17 cellular contexts compared by ENCODE assay signal in genomic region chr7:55016746-55017090, GRCh38. TPM values are rescaled to one million over a fixed set of nuclear protein-coding genes. Genes with fewer than 3 reads are reported as not detected.
DNase-seq lines count a peak whose midpoint lies in the region; ATAC-seq and TF ChIP-seq lines count a peak whose summit lies in the region.
"Had no signal": no experiment of that assay in that cellular context is flagged by ENCODE, and none has a peak within 500 bp of the region (broad histone marks: within the 10 kb centered on the region; RNA-seq: fewer than 3 reads in every experiment).

No MANE protein-coding gene starts in this region.

- no TSS peak for BruUV-seq in IMR-90 (replicated peaks; lab: Mats Ljungman, UMichigan)
- BruUV-seq in A673 (replicated peaks; lab: Mats Ljungman, UMichigan), result no TSS peak

- peaks cover 4 to 23% of the 10 kb centered on the region in 2 experiments; a peak in 3 of 4 replicates for H3K79me1 ChIP-seq in IMR-90 (ENCODE audit: low read depth in 1 of 2, low read length in 2 of 2)

- peaks cover 18% of the 10 kb centered on the region for H4K20me1 ChIP-seq in IMR-90 (ENCODE audit: insufficient read depth, low read length)

- H3K4me1 Mint-ChIP-seq in neural crest cell, result no peaks in the 10 kb centered on the region

- H3K4me2 ChIP-seq in IMR-90 (ENCODE audit: low read depth, low read length), result no peak overlapping the region
- H3K4me2 ChIP-seq: A549 had no signal

- peaks cover 8% of the 10 kb centered on the region for H3K9me1 ChIP-seq in IMR-90 (ENCODE audit: insufficient read depth, low read length)

- TF ChIP-seq POLR2A in IMR-90 (IDR thresholded peaks at IDR 0.05; ENCODE audit: low read depth, low read length) (no peak), esophagus muscularis mucosa (IDR thresholded peaks at IDR 0.05; ENCODE audit: low read depth) (no peak)

- 0 out of 2 replicates have a peak overlapping the region, but pooled peaks have one; percentile 14 for H2AK5ac ChIP-seq in IMR-90 (ENCODE audit: low read depth, low read length)

- TF ChIP-seq EP300 in esophagus muscularis mucosa (IDR thresholded peaks at IDR 0.05), result no peak

- no peak overlapping the region for H3K27ac ChIP-seq in IMR-90 (ENCODE audit: insufficient read depth, low read length)
- no peak overlapping the region for H3K27ac ChIP-seq in esophagus muscularis mucosa (replicated peaks in 1 of 4)
- peak overlapping the region; percentile 93 to 95 for H3K27ac ChIP-seq in thoracic aorta
- H3K27ac ChIP-seq in A673 (ENCODE audit: low read depth, low read length, poor library complexity, severe bottlenecking), result no peak overlapping the region
- H3K27ac ChIP-seq: GM23248 had no signal

- no peak overlapping the region for H3K27ac Mint-ChIP-seq in neural crest cell (ENCODE audit: unreplicated experiment)
- H3K27ac Mint-ChIP-seq: CD4-positive, alpha-beta memory T cell; H9 had no signal

- peaks cover 8% of the 10 kb centered on the region for H3K4me1 ChIP-seq in IMR-90 (ENCODE audit: control insufficient read depth, insufficient read depth, low read length)
- H3K4me1 ChIP-seq in esophagus muscularis mucosa, result peaks cover 18 to 26% (median 25%) of the 10 kb centered on the region in 4 donors
- H3K4me1 ChIP-seq in thoracic aorta (ENCODE audit: control insufficient read depth in 1 of 2, low read depth in 2 of 2), result peaks cover 10 to 42% of the 10 kb centered on the region in 2 donors
- H3K4me1 ChIP-seq in A673 (ENCODE audit: insufficient read depth, low read length, poor library complexity, severe bottlenecking), result peaks cover 5% of the 10 kb centered on the region

- no peak overlapping the region for H4K91ac ChIP-seq in IMR-90 (ENCODE audit: insufficient read depth, low read depth, low read length)

- DNase-seq in IMR-90 (no peak), esophagus muscularis mucosa (ENCODE audit: extremely low spot score) (peak; percentile 91), neural crest cell (ENCODE audit: low read depth, low spot score) (no peak), thoracic aorta (ENCODE audit: low spot score) (no peak), A673 (ENCODE audit: low spot score) (no peak), NCI-H526 (lab: John Stamatoyannopoulos, UW) (no peak)
- DNase-seq: 8988T; C1 segment of cervical spinal cord; Calu3; CD4-positive, alpha-beta memory T cell; COR-L47; DND-41; GM23248; H9 had no signal

- CTCF ChIA-PET in IMR-90 (lab: Yijun Ruan, JAX) (interaction anchor here (2.8 kb wide), 1 partner anchor 238 kb away, joined by 14 read pairs; no protein-coding TSS in a partner anchor), A673 (lab: Charles Lee) (no interaction called here)

- in situ Hi-C loops in IMR-90 (cut with MboI; ENCODE audit: low sequenced_read_pairs), result loop anchor here (10.0 kb wide), 1 partner anchor 232 kb away; no protein-coding TSS in a partner anchor

- H3K4me3 ChIP-seq in IMR-90 (ENCODE audit: insufficient read depth, low read depth, low read length), result no peak overlapping the region
- no peak overlapping the region for H3K4me3 ChIP-seq in esophagus muscularis mucosa
- no peak overlapping the region for H3K4me3 ChIP-seq in thoracic aorta
- H3K4me3 ChIP-seq in A673 (ENCODE audit: low read depth, low read length, poor library complexity, severe bottlenecking), result no peak overlapping the region
- H3K4me3 ChIP-seq: A549, GM23248 had no signal

- H3K36me3 ChIP-seq in IMR-90 (ENCODE audit: control insufficient read depth, insufficient read depth, low read length), result peaks cover 1% of the 10 kb centered on the region
- H3K36me3 ChIP-seq in esophagus muscularis mucosa, result no peaks in the 10 kb centered on the region
- H3K36me3 ChIP-seq in thoracic aorta, result no peaks in the 10 kb centered on the region
- H3K36me3 ChIP-seq in A673 (ENCODE audit: insufficient read depth, low read length, poor library complexity, severe bottlenecking), result no peaks in the 10 kb centered on the region

- H3K36me3 Mint-ChIP-seq in neural crest cell (ENCODE audit: low read depth), result no peaks in the 10 kb centered on the region
- H3K36me3 Mint-ChIP-seq: CD4-positive, alpha-beta memory T cell had no signal

- WGBS in IMR-90 (ENCODE audit: extremely low coverage in 2 of 2, insufficient read length in 1 of 2), 2 experiments, result 100% methylated on average over 2 of the region's 3 CpGs; no CpG with 5 or more reads in 1 of the 2 experiments
- 83% methylated on average over 3 of the region's 3 CpGs for WGBS in esophagus muscularis mucosa

- H3K9me3 ChIP-seq in IMR-90 (ENCODE audit: control insufficient read depth, insufficient read depth, low read length) (0 out of 2 replicates have a peak, but pooled peaks cover 2% of the 10 kb centered on the region), esophagus muscularis mucosa (no peaks in the 10 kb centered on the region), thoracic aorta (no peaks in the 10 kb centered on the region), A673 (ENCODE audit: low read depth, low read length, poor library complexity, severe bottlenecking) (no peaks in the 10 kb centered on the region)
- H3K9me3 ChIP-seq: A549 had no signal

- dilution Hi-C loops in IMR-90 (cut with HindIII; ENCODE audit: low sequenced_read_pairs, unreplicated experiment), result no loop called here

- no peak overlapping the region for H2BK20ac ChIP-seq in IMR-90 (ENCODE audit: low read depth, low read length)

- H3K9ac ChIP-seq in IMR-90 (ENCODE audit: low read depth, low read length), result no peak overlapping the region
- H3K9ac ChIP-seq: GM23248 had no signal

- no peak overlapping the region for H3K56ac ChIP-seq in IMR-90 (ENCODE audit: extremely low read depth, insufficient read depth, low read length)

- no peak overlapping the region for H2BK15ac ChIP-seq in IMR-90 (ENCODE audit: low read depth, low read length)

- H4K8ac ChIP-seq in IMR-90 (ENCODE audit: low read depth in 2 of 2, low read length in 2 of 2), result 0 out of 4 replicates have a peak overlapping the region, but pooled peaks of 1 of the 2 experiments have one; percentile 36

- H3K27me3 ChIP-seq in IMR-90 (ENCODE audit: control insufficient read depth, insufficient read depth, low read length), result no peaks in the 10 kb centered on the region
- peaks cover 0 to 11% (median 0%) of the 10 kb centered on the region in 4 donors for H3K27me3 ChIP-seq in esophagus muscularis mucosa
- H3K27me3 ChIP-seq in thoracic aorta (replicated peaks; ENCODE audit: insufficient read depth), result no peaks in the 10 kb centered on the region
- peaks cover 90% of the 10 kb centered on the region for H3K27me3 ChIP-seq in A673 (replicated peaks; ENCODE audit: insufficient read depth, low read depth, low read length, poor library complexity)

- H3K4ac ChIP-seq in IMR-90 (ENCODE audit: low read depth, low read length), result 0 out of 2 replicates have a peak overlapping the region, but pooled peaks have one; percentile 7

- intact Hi-C loops in IMR-90 (cut with micrococcal nuclease), result loop anchor here (5.0 kb wide), 1 partner anchor 174 kb away; no protein-coding TSS in a partner anchor
- intact Hi-C loops in esophagus muscularis mucosa (cut with DNase I), result loop anchor here (5.0 to 10.0 kb wide), 3 partner anchors 82 to 234 kb away; no protein-coding TSS in a partner anchor
- intact Hi-C loops in A673 (cut with micrococcal nuclease; ENCODE audit: unreplicated experiment), result loop anchor here (10.0 kb wide), 1 partner anchor 238 kb away; no protein-coding TSS in a partner anchor

- TF ChIP-seq CTCF in IMR-90 (conservative IDR thresholded peaks at IDR 0.05; ENCODE audit: low read depth, low read length) (no peak), esophagus muscularis mucosa (IDR thresholded peaks at IDR 0.05) (no peak), neural crest cell (conservative IDR thresholded peaks at IDR 0.05) (no peak), thoracic aorta (IDR thresholded peaks at IDR 0.05) (no peak), A673 (conservative IDR thresholded peaks at IDR 0.05; ENCODE audit: low read depth, low read length) (no peak)

- ATAC-seq in IMR-90 (ENCODE audit: low read depth) (no peak), thoracic aorta (ENCODE audit: insufficient number of reproducible peaks, low FRiP score, low read depth) (no peak), HG02571 (IDR thresholded peaks at IDR 0.05; ENCODE audit: unreplicated experiment) (no peak)
- ATAC-seq: A549, HCT116 had no signal

- H3K27me3 Mint-ChIP-seq in neural crest cell (ENCODE audit: low read depth), result peaks cover 81% of the 10 kb centered on the region

- H3K4me3 Mint-ChIP-seq in neural crest cell, result peak overlapping the region; percentile 12

- no peak overlapping the region for H3K18ac ChIP-seq in IMR-90 (ENCODE audit: low read depth, low read length)

- H3K14ac ChIP-seq in IMR-90 (replicated peaks; ENCODE audit: low read depth, low read length), result no peak overlapping the region; the same call in 1 of the 2 replicates

- H3K23ac ChIP-seq in IMR-90 (ENCODE audit: low read depth, low read length), result 0 out of 2 replicates have a peak overlapping the region, but pooled peaks have one; percentile 14

- no peak overlapping the region for H2AK9ac ChIP-seq in IMR-90 (replicated peaks; ENCODE audit: low read depth, low read length, poor library complexity)

- H2AFZ ChIP-seq in IMR-90 (replicated peaks; ENCODE audit: low read length, poor library complexity), result peak overlapping the region; percentile 47
- H2AFZ ChIP-seq: GM23248 had no signal

- H2BK5ac ChIP-seq in IMR-90 (ENCODE audit: low read depth, low read length, poor library complexity, severe bottlenecking), result no peak overlapping the region

- no peak overlapping the region for H2BK120ac ChIP-seq in IMR-90 (ENCODE audit: low read depth, low read length)

- no peak for TF ChIP-seq RAD21 in IMR-90 (IDR thresholded peaks at IDR 0.05; ENCODE audit: low read length)

- H4K5ac ChIP-seq in IMR-90 (ENCODE audit: low read depth, low read length), result no peak overlapping the region

- H3K9me3 Mint-ChIP-seq in neural crest cell, result no peaks in the 10 kb centered on the region
- H3K9me3 Mint-ChIP-seq: H9 had no signal

- POLR2A ChIA-PET in IMR-90 (lab: Charles Lee; ENCODE audit: unreplicated experiment), result no interaction called here
- POLR2A ChIA-PET in A673 (lab: Charles Lee; ENCODE audit: low non-redundant PET), result no interaction called here

TF ChIP-seq in IMR-90, 13 proteins besides CTCF, POLR2A, EP300 and RAD21 (continues in another document):
- TF ChIP-seq SMC3 (IDR thresholded peaks at IDR 0.05; ENCODE audit: low read depth, low read length) (no peak), MXI1 (IDR thresholded peaks at IDR 0.05; ENCODE audit: borderline replicate concordance, low read depth, low read length) (no peak)

RNA-seq across cellular contexts. Expression of gene EGFR, which starts 2.1 kb away (rescaled TPM):
- 60.4 and 63.9 TPM in 2 replicates for total RNA-seq in IMR-90 (2012; rRNA removed)
- 36.9 and 37.8 TPM in 2 replicates for polyA plus RNA-seq in IMR-90 (2012; rRNA removed)
- polyA plus RNA-seq in IMR-90 (2012; cell fraction: cytosol; rRNA removed), result 24.8 and 27.5 TPM in 2 replicates
- polyA plus RNA-seq in IMR-90 (2012; cell fraction: nucleus; rRNA removed; ENCODE audit: low replicate concordance), result 66.1 and 93.0 TPM in 2 replicates
- 100 to 1,000 TPM in 2 of 4 donors, 10 to 100 TPM in 2; 79.3 to 125 (median 110) TPM for total RNA-seq in esophagus muscularis mucosa
- total RNA-seq in neural crest cell, result 2.3 and 2.6 TPM in 2 replicates
- total RNA-seq in thoracic aorta, result 10 to 100 TPM; 54.8 to 56.7 TPM
- 0.59 and 0.84 TPM in 2 replicates for total RNA-seq in A673 (2021)
- total RNA-seq: CD4-positive, alpha-beta memory T cell had no signal
- polyA plus RNA-seq: CD4-positive, alpha-beta memory T cell had no signal

Comparison
In these comparisons a context has a peak if more than half of its experiments do, and no peak if none do; other contexts are left out.
1. H3K27ac ChIP-seq: peak in thoracic aorta (2 of 2); none in IMR-90 (single experiment), esophagus muscularis mucosa (0 of 4) and A673 (single experiment).
2. RNA of gene EGFR, which starts 2.1 kb away (total RNA-seq): 79.3 to 125 TPM in esophagus muscularis mucosa, 60.4 to 63.9 TPM in IMR-90 and 54.8 to 56.7 TPM in thoracic aorta; 2.3 to 2.6 TPM in neural crest cell and 0.59 to 0.84 TPM in A673; every median in the first group is over 10 times any median in the second.